In the genomic region with DNA sequence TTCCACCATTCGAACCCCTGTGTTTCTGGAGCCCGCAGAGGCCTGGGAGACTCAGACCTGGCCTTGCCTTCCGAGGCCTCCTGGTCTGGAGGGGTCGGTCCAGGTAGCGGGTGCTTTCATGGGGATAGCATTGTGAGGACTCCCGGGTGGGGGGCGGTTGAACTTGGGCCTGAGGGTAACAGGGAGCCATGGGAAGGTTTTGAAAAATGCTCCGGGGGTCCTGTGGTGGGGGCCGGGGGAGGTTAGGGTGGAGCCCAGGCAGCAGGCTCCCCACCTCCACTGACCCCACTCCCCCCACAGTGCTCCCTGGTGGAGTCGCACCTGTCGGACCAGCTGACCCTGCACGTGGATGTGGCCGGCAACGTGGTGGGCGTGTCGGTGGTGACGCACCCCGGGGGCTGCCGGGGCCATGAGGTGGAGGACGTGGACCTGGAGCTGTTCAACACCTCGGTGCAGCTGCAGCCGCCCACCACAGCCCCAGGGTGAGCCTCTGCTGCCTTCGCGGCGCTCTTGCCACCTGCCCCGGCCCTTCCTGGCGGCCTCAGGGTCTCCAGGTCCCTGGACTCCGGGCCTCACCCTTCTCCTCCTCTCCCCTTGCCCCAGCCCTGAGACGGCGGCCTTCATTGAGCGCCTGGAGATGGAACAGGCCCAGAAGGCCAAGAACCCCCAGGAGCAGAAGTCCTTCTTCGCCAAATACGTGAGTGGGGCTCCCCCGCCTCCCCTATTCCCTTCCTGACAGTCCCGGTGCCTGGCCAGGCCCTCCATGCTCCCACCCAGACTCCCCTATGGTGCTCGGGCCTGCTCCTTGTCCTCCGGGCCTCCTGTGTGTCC, we compare ENCODE assay signal across 1 cellular context.
TF ChIP-seq lines count a peak whose summit lies in the region.

No MANE protein-coding gene starts in this region.

TF ChIP-seq in IMR-90, 13 proteins besides CTCF, POLR2A, EP300 and RAD21:
- TF ChIP-seq BHLHE40 (IDR thresholded peaks at IDR 0.05; ENCODE audit: low read depth, low read length): no peak
- TF ChIP-seq CEBPB (IDR thresholded peaks at IDR 0.05; ENCODE audit: low read depth, low read length): no peak
- TF ChIP-seq MAFK (IDR thresholded peaks at IDR 0.05; ENCODE audit: low read depth, low read length): no peak
